In the genomic region with DNA sequence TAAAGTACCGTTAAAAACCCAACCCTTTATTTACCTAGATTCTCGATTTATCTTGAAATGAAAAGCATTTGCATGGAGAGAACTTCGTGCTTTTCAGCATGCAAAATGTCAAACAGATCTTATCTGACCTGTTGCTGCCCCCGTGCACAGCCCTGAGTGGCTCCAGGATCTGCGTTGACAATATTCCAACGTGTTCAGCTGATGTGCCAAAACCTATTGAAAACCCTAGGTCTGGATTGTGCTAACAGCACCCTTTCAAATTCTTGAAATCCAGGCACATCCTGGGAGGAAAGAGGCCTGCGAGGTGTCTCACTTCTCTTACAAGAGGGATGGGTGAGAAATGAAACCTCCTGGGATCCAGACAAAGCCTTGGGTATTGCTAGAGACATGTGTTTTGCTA, we compare ENCODE assay signal across 19 cellular contexts.
"Had no signal": no experiment of that assay in that cellular context is flagged by ENCODE, and none has a peak within 500 bp of the region (broad histone marks: within the 10 kb centered on the region; RNA-seq: fewer than 3 reads in every experiment).

No MANE protein-coding gene starts in this region.

- H3K36me3 ChIP-seq: esophagus squamous epithelium, right lobe of liver, spleen had no signal

- H3K27me3 Mint-ChIP-seq: dendritic cell treated with granulocyte-macrophage colony-stimulating factor and Interleukin-4, amounts not matched to agents 40 ng/mL and 50 ng/mL, for 4 days had no signal

- H3K36me3 Mint-ChIP-seq: natural killer cell; stimulated activated naive B cell treated with anti-CD40 and anti-IgM and Interleukin-4, amounts not matched to agents 10 μg/mL and 1 μg/mL and 100 μg/mL, for 72 hours had no signal

- H3K4me1 Mint-ChIP-seq: natural killer cell; neural crest cell; stimulated activated naive CD8-positive, alpha-beta T cell treated with anti-CD3 and anti-CD28 coated beads, Interleukin-15, amount 100 ng/mL, for 72 hours had no signal

- H3K27ac Mint-ChIP-seq: dendritic cell treated with granulocyte-macrophage colony-stimulating factor and Interleukin-4, amounts not matched to agents 40 ng/mL and 50 ng/mL, for 4 days; effector memory CD8-positive, alpha-beta T cell; natural killer cell; stimulated activated naive B cell treated with anti-CD40 and anti-IgM and Interleukin-4, amounts not matched to agents 10 μg/mL and 1 μg/mL and 100 μg/mL, for 72 hours; stimulated activated naive CD8-positive, alpha-beta T cell treated with anti-CD3 and anti-CD28 coated beads, Interleukin-15, amount 100 ng/mL, for 72 hours had no signal

- DNase-seq: effector memory CD8-positive, alpha-beta T cell; esophagus squamous epithelium; foreskin fibroblast; kidney; left colon; mammary epithelial cell; natural killer cell; posterior cingulate gyrus; right lobe of liver; spleen; stimulated activated CD4-positive, alpha-beta T cell treated with anti-CD3 and anti-CD28 coated beads, Interleukin-15, amount 100 ng/mL, for 24 hours; stimulated activated CD4-positive, alpha-beta T cell treated with anti-CD3 and anti-CD28 coated beads, Interleukin-1b, Interleukin-23, amount 100 ng/mL, for 48 hours; stimulated activated CD4-positive, alpha-beta T cell treated with anti-CD3 and anti-CD28 coated beads, Interleukin-4, amount 100 ng/mL, for 24 hours; stimulated activated naive B cell treated with anti-CD40 and anti-IgM and Interleukin-4, amounts not matched to agents 10 μg/mL and 1 μg/mL and 100 μg/mL, for 72 hours; stimulated activated naive CD8-positive, alpha-beta T cell treated with anti-CD3 and anti-CD28 coated beads, Interleukin-15, amount 100 ng/mL, for 72 hours; trophoblast cell had no signal

- H3K9me3 ChIP-seq: esophagus squamous epithelium, right lobe of liver, spleen had no signal

- H3K9me3 Mint-ChIP-seq: dendritic cell treated with granulocyte-macrophage colony-stimulating factor and Interleukin-4, amounts not matched to agents 40 ng/mL and 50 ng/mL, for 4 days; effector memory CD8-positive, alpha-beta T cell; neural crest cell; stimulated activated naive B cell treated with anti-CD40 and anti-IgM and Interleukin-4, amounts not matched to agents 10 μg/mL and 1 μg/mL and 100 μg/mL, for 72 hours; stimulated activated naive CD8-positive, alpha-beta T cell treated with anti-CD3 and anti-CD28 coated beads, Interleukin-15, amount 100 ng/mL, for 72 hours had no signal

- H3K4me1 ChIP-seq: esophagus squamous epithelium, right lobe of liver, spleen had no signal

- ATAC-seq: effector memory CD8-positive, alpha-beta T cell; left colon; natural killer cell; right lobe of liver; stimulated activated naive B cell treated with anti-CD40 and anti-IgM and Interleukin-4, amounts not matched to agents 10 μg/mL and 1 μg/mL and 100 μg/mL, for 72 hours; stimulated activated naive CD8-positive, alpha-beta T cell treated with anti-CD3 and anti-CD28 coated beads, Interleukin-15, amount 100 ng/mL, for 72 hours had no signal

- H3K27ac ChIP-seq: epithelial cell of prostate, right lobe of liver, spleen had no signal

- H3K4me3 Mint-ChIP-seq: dendritic cell treated with granulocyte-macrophage colony-stimulating factor and Interleukin-4, amounts not matched to agents 40 ng/mL and 50 ng/mL, for 4 days; effector memory CD8-positive, alpha-beta T cell; natural killer cell; neural crest cell; stimulated activated naive B cell treated with anti-CD40 and anti-IgM and Interleukin-4, amounts not matched to agents 10 μg/mL and 1 μg/mL and 100 μg/mL, for 72 hours; stimulated activated naive CD8-positive, alpha-beta T cell treated with anti-CD3 and anti-CD28 coated beads, Interleukin-15, amount 100 ng/mL, for 72 hours had no signal

- H3K27me3 ChIP-seq: right lobe of liver had no signal

- H3K4me3 ChIP-seq: esophagus squamous epithelium, right lobe of liver, spleen had no signal
